Comparison of ENCODE assay signal across 8 cellular contexts in genomic region chr9:37903831-37904646, GRCh38. TPM values are rescaled to one million over a fixed set of nuclear protein-coding genes. Genes with fewer than 3 reads are reported as not detected.
DNase-seq lines count a peak whose midpoint lies in the region; ATAC-seq lines count a peak whose summit lies in the region.

TSS of gene SLC25A51 (minus strand) at chr9:37904127. CDS start at chr9:37888550, 15,577 bp downstream.

- ATAC-seq in HG03442 (IDR thresholded peaks at IDR 0.05; ENCODE audit: unreplicated experiment): peak; percentile 77
- peak; percentile 86 for ATAC-seq in activated CD4-positive, alpha-beta T cell treated with anti-CD3 and anti-CD28 coated beads for 36 hours

- DNase-seq in GM19238 (ENCODE audit: insufficient read length, low spot score): peak; percentile 95
- peak; percentile 82 for DNase-seq in NCI-H510A treated with DMSO at 0.1 percent for 48 hours (lab: John Stamatoyannopoulos, UW)
- DNase-seq in activated CD4-positive, alpha-beta T cell treated with anti-CD3 and anti-CD28 coated beads for 36 hours: peak; percentile 96
- DNase-seq in stimulated activated CD4-positive, alpha-beta T cell treated with anti-CD3 and anti-CD28 coated beads, Interleukin-1b, Interleukin-23, amount 100 ng/mL, for 48 hours: peak; percentile 94

- POLR2A ChIA-PET in activated CD4-positive, alpha-beta T cell treated with anti-CD3 and anti-CD28 coated beads for 36 hours (lab: Charles Lee): interaction anchor here (0.6 to 1.0 kb wide), 4 partner anchors 165 to 594 kb away, joined by 3 to 4 read pairs (median 3); partner anchors contain the start of gene SHB

- peaks cover 38% of the 10 kb centered on the region for H3K4me1 ChIP-seq in BLaER1

- peaks cover 35% of the 10 kb centered on the region for H4K20me1 ChIP-seq in BLaER1

- H3K4me3 Mint-ChIP-seq in activated CD4-positive, alpha-beta T cell treated with anti-CD3 and anti-CD28 coated beads for 36 hours: peak within 1 kb of the TSS; percentile 85

- intact Hi-C loops in activated CD4-positive, alpha-beta T cell treated with anti-CD3 and anti-CD28 coated beads for 36 hours (cut with DNase I, micrococcal nuclease): loop anchor here (1.0 to 10.0 kb wide), 13 partner anchors 67 to 488 kb away; partner anchors contain the start of genes EXOSC3 (in 2 of the 2), POLR1E (in 2 of the 2), SHB (in 2 of the 2) and TRMT10B (in 2 of the 2)

- H3K9me3 ChIP-seq in BLaER1: no peaks in the 10 kb centered on the region

- H3K36me3 Mint-ChIP-seq in activated CD4-positive, alpha-beta T cell treated with anti-CD3 and anti-CD28 coated beads for 36 hours (ENCODE audit: low read depth): peaks cover 6% of the 10 kb centered on the region

- H3K27me3 ChIP-seq in BLaER1 (no peaks in the 10 kb centered on the region), layer of hippocampus (ENCODE audit: control insufficient read depth, insufficient read depth, low read length) (no peaks in the 10 kb centered on the region)

- H3K36me3 ChIP-seq in BLaER1: peaks cover 10% of the 10 kb centered on the region

- peak within 1 kb of the TSS; percentile 89 for H3K27ac Mint-ChIP-seq in activated CD4-positive, alpha-beta T cell treated with anti-CD3 and anti-CD28 coated beads for 36 hours

- CTCF ChIA-PET in activated CD4-positive, alpha-beta T cell treated with anti-CD3 and anti-CD28 coated beads for 36 hours (lab: Charles Lee): interaction anchor here (1.1 to 2.7 kb wide), 5 partner anchors 10 to 168 kb away, joined by 3 to 15 read pairs (median 4); no protein-coding TSS in a partner anchor

- peak within 1 kb of the TSS; percentile 91 for H3K4me2 ChIP-seq in BLaER1

- no peaks in the 10 kb centered on the region for H3K27me3 Mint-ChIP-seq in activated CD4-positive, alpha-beta T cell treated with anti-CD3 and anti-CD28 coated beads for 36 hours

- H3K9ac ChIP-seq in BLaER1: peak within 1 kb of the TSS; percentile 85

- peaks cover 11% of the 10 kb centered on the region for H3K4me1 Mint-ChIP-seq in activated CD4-positive, alpha-beta T cell treated with anti-CD3 and anti-CD28 coated beads for 36 hours

- H3K27ac ChIP-seq in BLaER1 (peak within 1 kb of the TSS; percentile 73), cingulate gyrus (ENCODE audit: low read depth, low read length) (peak within 1 kb of the TSS; percentile 85), layer of hippocampus (ENCODE audit: low read depth, low read length) (peak within 1 kb of the TSS; percentile 84)

- H3K9me3 Mint-ChIP-seq in activated CD4-positive, alpha-beta T cell treated with anti-CD3 and anti-CD28 coated beads for 36 hours (ENCODE audit: low read depth): no peaks in the 10 kb centered on the region

- H3K4me3 ChIP-seq in BLaER1: peak within 1 kb of the TSS; percentile 89

RNA-seq across cellular contexts. Expression of gene SLC25A51, which starts in this region (rescaled TPM):
- 10 to 100 TPM; 25.5 to 29.4 TPM for total RNA-seq in activated CD4-positive, alpha-beta T cell treated with anti-CD3 and anti-CD28 coated beads for 36 hours

Comparison
In these comparisons a context has a peak if more than half of its experiments do, and no peak if none do; other contexts are left out.
1. Peak in every context shown above with its lines: DNase-seq, ATAC-seq, H3K4me3 ChIP-seq and H3K27ac ChIP-seq.